ENCODE assay signal across 12 cellular contexts in genomic region chr22:23236440-23237139, GRCh38. TPM values are rescaled to one million over a fixed set of nuclear protein-coding genes. Genes with fewer than 3 reads are reported as not detected.
DNase-seq lines count a peak whose midpoint lies in the region; ATAC-seq and TF ChIP-seq lines count a peak whose summit lies in the region.
"Had no signal": no experiment of that assay in that cellular context is flagged by ENCODE, and none has a peak within 500 bp of the region (broad histone marks: within the 10 kb centered on the region; RNA-seq: fewer than 3 reads in every experiment).

No MANE protein-coding gene starts in this region.

- no peaks in the 10 kb centered on the region for H3K27me3 Mint-ChIP-seq in CD4-positive, CD25-positive, alpha-beta regulatory T cell
- H3K27me3 Mint-ChIP-seq in nephron (ENCODE audit: low read depth) = peaks cover 29% of the 10 kb centered on the region

- no peak for TF ChIP-seq CTCF in nephron (IDR thresholded peaks at IDR 0.05; ENCODE audit: unreplicated experiment in 3 of 3)

- peaks cover 0 to 1% (median 0%) of the 10 kb centered on the region in 7 donors for H3K9me3 Mint-ChIP-seq in CD4-positive, CD25-positive, alpha-beta regulatory T cell
- H3K9me3 Mint-ChIP-seq in nephron = peaks cover 4% of the 10 kb centered on the region

- no peak overlapping the region for H3K4me3 Mint-ChIP-seq in CD4-positive, CD25-positive, alpha-beta regulatory T cell
- no peak overlapping the region for H3K4me3 Mint-ChIP-seq in nephron

- no peak overlapping the region for H3K27ac ChIP-seq in CD4-positive, CD25-positive, alpha-beta regulatory T cell (ENCODE audit: insufficient read depth, low read length, poor library complexity, severe bottlenecking)
- H3K27ac ChIP-seq in HUES48 (ENCODE audit: low read depth, low read length) = peak overlapping the region; percentile 44
- H3K27ac ChIP-seq in cingulate gyrus (ENCODE audit: low read depth, low read length) = peak overlapping the region; percentile 88
- H3K27ac ChIP-seq: VCaP had no signal

- no peak for ATAC-seq in CD4-positive, CD25-positive, alpha-beta regulatory T cell (ENCODE audit: low read depth in 2 of 2)
- no peak for ATAC-seq in GM21528 (IDR thresholded peaks at IDR 0.05; ENCODE audit: low FRiP score, unreplicated experiment)

- no peak for DNase-seq in CD4-positive, CD25-positive, alpha-beta regulatory T cell
- DNase-seq in GM03348 (ENCODE audit: low spot score) (no peak), COR-L47 (lab: John Stamatoyannopoulos, UW) (no peak), iPS-NIHi7 (ENCODE audit: extremely low spot score) (no peak)
- DNase-seq: HCEC 1CT; stimulated activated CD4-positive, alpha-beta T cell treated with anti-CD3 and anti-CD28 coated beads, Interleukin-4, amount 100 ng/mL, for 1 hour had no signal

- H3K9ac ChIP-seq in HUES48 (ENCODE audit: low read depth, low read length) = no peak overlapping the region

- H3K4me3 ChIP-seq in CD4-positive, CD25-positive, alpha-beta regulatory T cell (ENCODE audit: low read depth, low read length) = no peak overlapping the region
- H3K4me3 ChIP-seq in HUES48 (ENCODE audit: low read depth, low read length) = no peak overlapping the region
- H3K4me3 ChIP-seq: MG63 had no signal

- H3K27ac Mint-ChIP-seq in CD4-positive, CD25-positive, alpha-beta regulatory T cell = peak overlapping the region; percentile 20 to 86 (median 72)
- peak overlapping the region; percentile 52 to 78 (median 75) for H3K27ac Mint-ChIP-seq in nephron

- H3K36me3 Mint-ChIP-seq in CD4-positive, CD25-positive, alpha-beta regulatory T cell = peaks cover 10% of the 10 kb centered on the region
- H3K36me3 Mint-ChIP-seq in nephron (ENCODE audit: low read depth) = peaks cover 14% of the 10 kb centered on the region

- H3K27me3 ChIP-seq in CD4-positive, CD25-positive, alpha-beta regulatory T cell (ENCODE audit: control insufficient read depth, insufficient read depth, low read length) = no peaks in the 10 kb centered on the region
- no peaks in the 10 kb centered on the region for H3K27me3 ChIP-seq in HUES48 (ENCODE audit: control insufficient read depth, insufficient read depth, low read length)
- H3K27me3 ChIP-seq: MG63 had no signal

- H3K9me3 ChIP-seq in CD4-positive, CD25-positive, alpha-beta regulatory T cell (ENCODE audit: control insufficient read depth in 2 of 2, low read length in 2 of 2) = no peaks in the 10 kb centered on the region
- no peaks in the 10 kb centered on the region for H3K9me3 ChIP-seq in HUES48 (ENCODE audit: control insufficient read depth, insufficient read depth, low read length)
- H3K9me3 ChIP-seq: MG63 had no signal

- no peaks in the 10 kb centered on the region for H3K36me3 ChIP-seq in CD4-positive, CD25-positive, alpha-beta regulatory T cell (ENCODE audit: control insufficient read depth, insufficient read depth, low read length)
- no peaks in the 10 kb centered on the region for H3K36me3 ChIP-seq in HUES48 (ENCODE audit: control insufficient read depth, insufficient read depth, low read length)
- H3K36me3 ChIP-seq: MG63 had no signal

- H3K4me1 ChIP-seq in CD4-positive, CD25-positive, alpha-beta regulatory T cell (ENCODE audit: control insufficient read depth, insufficient read depth, low read length, poor library complexity, severe bottlenecking) = peaks cover 18% of the 10 kb centered on the region
- H3K4me1 ChIP-seq in HUES48 (ENCODE audit: control insufficient read depth, insufficient read depth, low read length) = peaks cover 55% of the 10 kb centered on the region

- H3K4me1 Mint-ChIP-seq in CD4-positive, CD25-positive, alpha-beta regulatory T cell = peaks cover 0 to 65% (median 23%) of the 10 kb centered on the region in 4 donors
- H3K4me1 Mint-ChIP-seq in nephron = peaks cover 52% of the 10 kb centered on the region

RNA-seq across cellular contexts. Expression of gene BCR, which starts 56.3 kb away (rescaled TPM):
- total RNA-seq in CD4-positive, CD25-positive, alpha-beta regulatory T cell = 66.3 TPM
- 1 to 10 TPM; 2.6 to 7.1 (median 2.8) TPM for polyA plus RNA-seq in CD4-positive, CD25-positive, alpha-beta regulatory T cell
